ENCODE assay signal across 8 cellular contexts in genomic region chr7:155069992-155070827, GRCh38. TPM values are rescaled to one million over a fixed set of nuclear protein-coding genes. Genes with fewer than 3 reads are reported as not detected.
DNase-seq lines count a peak whose midpoint lies in the region; ATAC-seq and TF ChIP-seq lines count a peak whose summit lies in the region.

HTR5A (plus strand) TSS chr7:155070324; CDS start chr7:155070900, 576 bp downstream.

- peak within 1 kb of the TSS; percentile 55 to 72 for H3K4me3 Mint-ChIP-seq in H9
- no peak within 1 kb of the TSS for H3K4me3 Mint-ChIP-seq in activated CD4-positive, alpha-beta T cell treated with anti-CD3 and anti-CD28 coated beads, Interleukin-2, amount 10 ng/mL, durations not matched to agents 7 days and 5 days

- H3K4me2 ChIP-seq in H9 (ENCODE audit: insufficient read depth, insufficient read length, low read length) = peak within 1 kb of the TSS; percentile 67

- no peak within 1 kb of the TSS; the same call in 1 of the 2 replicates for H3K14ac ChIP-seq in H9 (ENCODE audit: insufficient read depth, low read length)

- H3K9ac ChIP-seq in H9 (ENCODE audit: extremely low read depth, insufficient read length, low read length) = no peak within 1 kb of the TSS

- H3K27ac Mint-ChIP-seq in H9 = no peak within 1 kb of the TSS
- H3K27ac Mint-ChIP-seq in activated CD4-positive, alpha-beta T cell treated with anti-CD3 and anti-CD28 coated beads, Interleukin-2, amount 10 ng/mL, durations not matched to agents 7 days and 5 days = no peak within 1 kb of the TSS

- H3K27me3 Mint-ChIP-seq in H9 (ENCODE audit: low read depth) = peaks cover 54% of the 10 kb centered on the region
- peaks cover 13% of the 10 kb centered on the region for H3K27me3 Mint-ChIP-seq in activated CD4-positive, alpha-beta T cell treated with anti-CD3 and anti-CD28 coated beads, Interleukin-2, amount 10 ng/mL, durations not matched to agents 7 days and 5 days

- no peak within 1 kb of the TSS for H3K27ac ChIP-seq in H9 (ENCODE audit: insufficient read length, low read depth, low read length)

- no peak within 1 kb of the TSS for H3K4ac ChIP-seq in H9 (ENCODE audit: low read depth, low read length)

- H2AK5ac ChIP-seq in H9 (ENCODE audit: insufficient read length, low read length) = no peak within 1 kb of the TSS

- no peak within 1 kb of the TSS for H3T11ph ChIP-seq in H9 (ENCODE audit: low read length)

- no peak within 1 kb of the TSS for H3K56ac ChIP-seq in H9 (ENCODE audit: insufficient read length, low read depth, low read length)

- no peaks in the 10 kb centered on the region for H3K9me3 Mint-ChIP-seq in H9
- no peaks in the 10 kb centered on the region for H3K9me3 Mint-ChIP-seq in activated CD4-positive, alpha-beta T cell treated with anti-CD3 and anti-CD28 coated beads, Interleukin-2, amount 10 ng/mL, durations not matched to agents 7 days and 5 days

- no peak within 1 kb of the TSS for H2BK5ac ChIP-seq in H9 (ENCODE audit: insufficient read length, low read length)

- H2BK120ac ChIP-seq in H9 (ENCODE audit: low read depth, low read length, poor library complexity, severe bottlenecking) = no peak within 1 kb of the TSS

- no peak within 1 kb of the TSS for H3K18ac ChIP-seq in H9 (ENCODE audit: insufficient read length, low read depth, low read length)

- no peak within 1 kb of the TSS for H2AFZ ChIP-seq in H9 (ENCODE audit: low read length)

- intact Hi-C loops in left colon (cut with DNase I, micrococcal nuclease) = no loop called here

- peak; percentile 100 for ATAC-seq in left colon

- POLR2A ChIA-PET in activated CD4-positive, alpha-beta T cell treated with anti-CD3 and anti-CD28 coated beads, Interleukin-2, amount 10 ng/mL, durations not matched to agents 7 days and 5 days (lab: Charles Lee) = interaction anchor here (0.6 kb wide), 1 partner anchor 67 kb away, joined by 3 read pairs; no protein-coding TSS in a partner anchor

- TF ChIP-seq CTCF in GM12865 (IDR thresholded peaks at IDR 0.05; ENCODE audit: insufficient read depth, low read depth, low read length, missing control alignments) (no peak), H9 (conservative IDR thresholded peaks at IDR 0.05) (peak; percentile 33; the same call in 1 of the 3 replicates), choroid plexus epithelial cell (conservative IDR thresholded peaks at IDR 0.05; ENCODE audit: low read depth, low read length) (no peak)

- no peaks in the 10 kb centered on the region for H3K36me3 Mint-ChIP-seq in H9 (ENCODE audit: insufficient read depth in 1 of 3, low read depth in 3 of 3)
- H3K36me3 Mint-ChIP-seq in activated CD4-positive, alpha-beta T cell treated with anti-CD3 and anti-CD28 coated beads, Interleukin-2, amount 10 ng/mL, durations not matched to agents 7 days and 5 days (ENCODE audit: low read depth) = no peaks in the 10 kb centered on the region

- no CpG with 5 or more reads among the region's 49 CpGs for WGBS in H9 (ENCODE audit: extremely low coverage, insufficient read length, low lambda C conversion rate)

- no peaks in the 10 kb centered on the region for H3K79me1 ChIP-seq in H9 (ENCODE audit: insufficient read depth, low read depth, low read length, poor library complexity, severe bottlenecking)

- H4K91ac ChIP-seq in H9 (ENCODE audit: insufficient read length, low read depth, low read length) = no peak within 1 kb of the TSS

- H3K23ac ChIP-seq in H9 (ENCODE audit: insufficient read length, low read depth, low read length) = no peak within 1 kb of the TSS

- H3K4me1 Mint-ChIP-seq in H9 = peaks cover 2 to 8% of the 10 kb centered on the region in 2 experiments; a peak in 3 of 4 replicates
- no peaks in the 10 kb centered on the region for H3K4me1 Mint-ChIP-seq in activated CD4-positive, alpha-beta T cell treated with anti-CD3 and anti-CD28 coated beads, Interleukin-2, amount 10 ng/mL, durations not matched to agents 7 days and 5 days

- no peak within 1 kb of the TSS for H4K8ac ChIP-seq in H9 (replicated peaks; ENCODE audit: insufficient read length, low read depth, low read length)

- no peak within 1 kb of the TSS for H3K4me3 ChIP-seq in GM12865 (ENCODE audit: low read depth, low read length)
- H3K4me3 ChIP-seq in MG63 = no peak within 1 kb of the TSS
- no peak within 1 kb of the TSS for H3K4me3 ChIP-seq in choroid plexus epithelial cell (ENCODE audit: low read depth, low read length)

- DNase-seq in GM12865 (ENCODE audit: low read depth) (peak; percentile 84), H9 (peak; percentile 96), MG63 (peak; percentile 75), choroid plexus epithelial cell (ENCODE audit: low read depth) (peak; percentile 91), left colon (peak; percentile 61 to 88), NCI-H1105 treated with DMSO at 0.1 percent for 48 hours (lab: John Stamatoyannopoulos, UW) (no peak)
- peak; percentile 85 for DNase-seq in activated CD4-positive, alpha-beta T cell treated with anti-CD3 and anti-CD28 coated beads, Interleukin-2, amount 10 ng/mL, durations not matched to agents 7 days and 5 days
- DNase-seq in stimulated activated CD4-positive, alpha-beta T cell treated with anti-CD3 and anti-CD28 coated beads, Interleukin-4, amount 100 ng/mL, for 4 hours = peak; percentile 56 to 77

- H2BK12ac ChIP-seq in H9 (ENCODE audit: insufficient read length, low read depth, low read length) = no peak within 1 kb of the TSS

- no peak within 1 kb of the TSS for H4K5ac ChIP-seq in H9 (ENCODE audit: insufficient read length, low read depth, low read length)

- no peaks in the 10 kb centered on the region for H3K36me3 ChIP-seq in MG63

- H3K9me3 ChIP-seq in H9 (ENCODE audit: control insufficient read depth, low read depth, low read length) = no peaks in the 10 kb centered on the region
- H3K9me3 ChIP-seq in MG63 = peaks cover 3% of the 10 kb centered on the region; the same call in 1 of the 2 replicates

- no peaks in the 10 kb centered on the region for H3K79me2 ChIP-seq in H9 (ENCODE audit: insufficient read depth, low read length)

- no peaks in the 10 kb centered on the region for H3K4me1 ChIP-seq in H9 (ENCODE audit: insufficient read depth, low read length)

- no peaks in the 10 kb centered on the region for H4K20me1 ChIP-seq in H9 (ENCODE audit: control insufficient read depth, insufficient read depth, insufficient read length)

- no peak within 1 kb of the TSS for H2BK20ac ChIP-seq in H9 (ENCODE audit: low read depth, low read length, poor library complexity, severe bottlenecking)

- H3K27me3 ChIP-seq in H9 (ENCODE audit: insufficient read depth, low read length) (peaks cover 13% of the 10 kb centered on the region; the same call in 1 of the 2 replicates), MG63 (no peaks in the 10 kb centered on the region)

- H3K23me2 ChIP-seq in H9 (ENCODE audit: insufficient read length, low read depth, low read length, poor library complexity, severe bottlenecking) = peaks cover 8% of the 10 kb centered on the region

- CTCF ChIA-PET in activated CD4-positive, alpha-beta T cell treated with anti-CD3 and anti-CD28 coated beads, Interleukin-2, amount 10 ng/mL, durations not matched to agents 7 days and 5 days (lab: Charles Lee) = interaction anchor here (1.0 kb wide), 1 partner anchor 24 kb away, joined by 3 read pairs; no protein-coding TSS in a partner anchor

- H2BK15ac ChIP-seq in H9 (ENCODE audit: low read depth, low read length) = no peak within 1 kb of the TSS

RNA-seq across cellular contexts. Expression of gene HTR5A, which starts in this region (rescaled TPM):
- total RNA-seq in H9 (2021) (not detected in 2 replicates), left colon (not detected)
- total RNA-seq in MG63 (2014; rRNA removed; shearing (Covaris generic); ENCODE audit: low replicate concordance) = not detected in 2 replicates
- not detected for total RNA-seq in activated CD4-positive, alpha-beta T cell treated with anti-CD3 and anti-CD28 coated beads, Interleukin-2, amount 10 ng/mL, durations not matched to agents 7 days and 5 days

Comparison
In these comparisons a context has a peak if more than half of its experiments do, and no peak if none do; other contexts are left out.
1. Peak in DNase-seq and H3K4me2 ChIP-seq in H9; RNA of the gene not detected or under 1 TPM.
2. Peak in DNase-seq in MG63; RNA of the gene not detected or under 1 TPM.
3. Peak in DNase-seq in activated CD4-positive, alpha-beta T cell treated with anti-CD3 and anti-CD28 coated beads, Interleukin-2, amount 10 ng/mL, durations not matched to agents 7 days and 5 days; RNA of the gene not detected or under 1 TPM.
4. Peak in DNase-seq and ATAC-seq in left colon; RNA of the gene not detected or under 1 TPM.